1 cellular context compared by ENCODE assay signal in the genomic region with DNA sequence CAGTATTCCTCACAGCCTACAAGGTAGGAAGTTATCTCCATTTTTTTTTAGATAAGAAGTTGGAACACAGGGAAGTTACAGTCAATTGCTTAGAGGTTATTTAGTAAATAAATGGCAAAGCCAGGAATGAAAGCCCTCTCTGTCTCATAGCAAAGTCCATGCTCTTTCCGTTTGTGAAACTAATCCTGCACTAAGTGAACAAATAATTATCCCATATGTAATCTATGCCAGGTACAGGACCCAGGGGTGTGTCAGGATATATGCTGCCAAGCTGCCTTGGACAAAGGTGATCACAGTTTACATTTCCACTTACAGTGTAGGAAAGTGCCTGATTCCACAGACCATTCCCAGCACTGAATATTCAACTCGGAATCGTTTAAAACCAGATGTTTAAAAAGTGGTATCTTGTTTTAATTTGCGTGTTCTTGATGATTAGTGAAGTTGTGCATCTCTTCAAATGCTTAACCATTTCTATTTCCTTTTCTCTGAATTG.
A peak's percentile ranks its signal among the peaks of the same experiment; 100 is the strongest.
TF ChIP-seq lines count a peak whose summit lies in the region.

No MANE protein-coding gene starts in this region.

TF ChIP-seq in HepG2, 621 proteins besides CTCF, POLR2A, EP300 and RAD21 (continued from another document and continues in another):
- TF ChIP-seq, protein P1, sequence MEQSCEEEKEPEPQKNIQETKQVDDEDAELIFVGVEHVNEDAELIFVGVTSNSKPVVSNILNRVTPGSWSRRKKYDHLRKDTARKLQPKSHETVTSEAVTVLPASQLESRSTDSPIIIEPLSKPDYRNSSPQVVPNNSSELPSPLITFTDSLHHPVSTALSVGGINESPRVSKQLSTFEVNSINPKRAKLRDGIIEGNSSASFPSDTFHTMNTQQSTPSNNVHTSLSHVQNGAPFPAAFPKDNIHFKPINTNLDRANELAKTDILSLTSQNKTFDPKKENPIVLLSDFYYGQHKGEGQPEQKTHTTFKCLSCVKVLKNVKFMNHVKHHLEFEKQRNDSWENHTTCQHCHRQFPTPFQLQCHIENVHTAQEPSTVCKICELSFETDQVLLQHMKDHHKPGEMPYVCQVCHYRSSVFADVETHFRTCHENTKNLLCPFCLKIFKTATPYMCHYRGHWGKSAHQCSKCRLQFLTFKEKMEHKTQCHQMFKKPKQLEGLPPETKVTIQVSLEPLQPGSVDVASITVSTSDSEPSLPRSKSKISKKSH (CRISPR knock-in tag; IDR thresholded peaks at IDR 0.05; ENCODE audit: borderline replicate concordance): no peak
- TF ChIP-seq, protein P2, sequence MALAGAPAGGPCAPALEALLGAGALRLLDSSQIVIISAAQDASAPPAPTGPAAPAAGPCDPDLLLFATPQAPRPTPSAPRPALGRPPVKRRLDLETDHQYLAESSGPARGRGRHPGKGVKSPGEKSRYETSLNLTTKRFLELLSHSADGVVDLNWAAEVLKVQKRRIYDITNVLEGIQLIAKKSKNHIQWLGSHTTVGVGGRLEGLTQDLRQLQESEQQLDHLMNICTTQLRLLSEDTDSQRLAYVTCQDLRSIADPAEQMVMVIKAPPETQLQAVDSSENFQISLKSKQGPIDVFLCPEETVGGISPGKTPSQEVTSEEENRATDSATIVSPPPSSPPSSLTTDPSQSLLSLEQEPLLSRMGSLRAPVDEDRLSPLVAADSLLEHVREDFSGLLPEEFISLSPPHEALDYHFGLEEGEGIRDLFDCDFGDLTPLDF (CRISPR knock-in tag; IDR thresholded peaks at IDR 0.05): no peak
- TF ChIP-seq, protein P3, sequence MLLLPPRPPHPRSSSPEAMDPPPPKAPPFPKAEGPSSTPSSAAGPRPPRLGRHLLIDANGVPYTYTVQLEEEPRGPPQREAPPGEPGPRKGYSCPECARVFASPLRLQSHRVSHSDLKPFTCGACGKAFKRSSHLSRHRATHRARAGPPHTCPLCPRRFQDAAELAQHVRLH (CRISPR knock-in tag; IDR thresholded peaks at IDR 0.05; ENCODE audit: borderline replicate concordance, low read depth): no peak
- TF ChIP-seq ZNF777 (CRISPR knock-in tag; IDR thresholded peaks at IDR 0.05) (no peak), SETDB1 (CRISPR knock-in tag; IDR thresholded peaks at IDR 0.05; ENCODE audit: borderline replicate concordance) (no peak), ZNF33A (CRISPR knock-in tag; IDR thresholded peaks at IDR 0.05; ENCODE audit: borderline replicate concordance) (no peak), HMGA1 (CRISPR knock-in tag; conservative IDR thresholded peaks at IDR 0.05) (no peak), ZBTB8A (CRISPR knock-in tag; IDR thresholded peaks at IDR 0.05; ENCODE audit: borderline replicate concordance, low read depth) (no peak), ARID2 (CRISPR knock-in tag; IDR thresholded peaks at IDR 0.05; ENCODE audit: borderline replicate concordance) (no peak), YEATS4 (CRISPR knock-in tag; IDR thresholded peaks at IDR 0.05; ENCODE audit: borderline replicate concordance) (peak; percentile 48; the same call in 1 of the 2 replicates), NCOR1 (IDR thresholded peaks at IDR 0.05; ENCODE audit: borderline replicate concordance, low read length) (peak; percentile 79; the same call in 1 of the 2 replicates), CEBPB (IDR thresholded peaks at IDR 0.05; ENCODE audit: borderline replicate concordance, low read depth, low read length) (peak; percentile 10; the same call in 1 of the 2 replicates), HDAC6 (IDR thresholded peaks at IDR 0.05; ENCODE audit: low read depth, low read length) (no peak), ZNF383 (CRISPR knock-in tag; IDR thresholded peaks at IDR 0.05; ENCODE audit: borderline replicate concordance) (no peak), SMC3 (IDR thresholded peaks at IDR 0.05; ENCODE audit: low read length) (no peak), ZNF672 (CRISPR knock-in tag; IDR thresholded peaks at IDR 0.05) (no peak), NFKB2 (CRISPR knock-in tag; IDR thresholded peaks at IDR 0.05; ENCODE audit: borderline replicate concordance) (no peak), MBD4 (IDR thresholded peaks at IDR 0.05; ENCODE audit: borderline replicate concordance, low read length) (no peak), KDM5B (CRISPR knock-in tag; IDR thresholded peaks at IDR 0.05; ENCODE audit: borderline replicate concordance) (no peak), CEBPG (CRISPR knock-in tag; IDR thresholded peaks at IDR 0.05) (peak; percentile 84), CENPT (CRISPR knock-in tag; IDR thresholded peaks at IDR 0.05; ENCODE audit: low read depth) (no peak), ZNF432 (CRISPR knock-in tag; IDR thresholded peaks at IDR 0.05; ENCODE audit: borderline replicate concordance) (no peak), HNRNPUL1 (IDR thresholded peaks at IDR 0.05; ENCODE audit: low read depth, low read length) (no peak), ZNF766 (CRISPR knock-in tag; IDR thresholded peaks at IDR 0.05; ENCODE audit: borderline replicate concordance) (no peak), PITX1 (CRISPR knock-in tag; IDR thresholded peaks at IDR 0.05) (peak; percentile 98), ZNF367 (CRISPR knock-in tag; IDR thresholded peaks at IDR 0.05; ENCODE audit: borderline replicate concordance) (no peak), ETV6 (CRISPR knock-in tag; conservative IDR thresholded peaks at IDR 0.05) (no peak), ZNF773 (CRISPR knock-in tag; IDR thresholded peaks at IDR 0.05; ENCODE audit: borderline replicate concordance) (no peak), ZNF776 (CRISPR knock-in tag; IDR thresholded peaks at IDR 0.05) (no peak)
- TF ChIP-seq, protein P4, sequence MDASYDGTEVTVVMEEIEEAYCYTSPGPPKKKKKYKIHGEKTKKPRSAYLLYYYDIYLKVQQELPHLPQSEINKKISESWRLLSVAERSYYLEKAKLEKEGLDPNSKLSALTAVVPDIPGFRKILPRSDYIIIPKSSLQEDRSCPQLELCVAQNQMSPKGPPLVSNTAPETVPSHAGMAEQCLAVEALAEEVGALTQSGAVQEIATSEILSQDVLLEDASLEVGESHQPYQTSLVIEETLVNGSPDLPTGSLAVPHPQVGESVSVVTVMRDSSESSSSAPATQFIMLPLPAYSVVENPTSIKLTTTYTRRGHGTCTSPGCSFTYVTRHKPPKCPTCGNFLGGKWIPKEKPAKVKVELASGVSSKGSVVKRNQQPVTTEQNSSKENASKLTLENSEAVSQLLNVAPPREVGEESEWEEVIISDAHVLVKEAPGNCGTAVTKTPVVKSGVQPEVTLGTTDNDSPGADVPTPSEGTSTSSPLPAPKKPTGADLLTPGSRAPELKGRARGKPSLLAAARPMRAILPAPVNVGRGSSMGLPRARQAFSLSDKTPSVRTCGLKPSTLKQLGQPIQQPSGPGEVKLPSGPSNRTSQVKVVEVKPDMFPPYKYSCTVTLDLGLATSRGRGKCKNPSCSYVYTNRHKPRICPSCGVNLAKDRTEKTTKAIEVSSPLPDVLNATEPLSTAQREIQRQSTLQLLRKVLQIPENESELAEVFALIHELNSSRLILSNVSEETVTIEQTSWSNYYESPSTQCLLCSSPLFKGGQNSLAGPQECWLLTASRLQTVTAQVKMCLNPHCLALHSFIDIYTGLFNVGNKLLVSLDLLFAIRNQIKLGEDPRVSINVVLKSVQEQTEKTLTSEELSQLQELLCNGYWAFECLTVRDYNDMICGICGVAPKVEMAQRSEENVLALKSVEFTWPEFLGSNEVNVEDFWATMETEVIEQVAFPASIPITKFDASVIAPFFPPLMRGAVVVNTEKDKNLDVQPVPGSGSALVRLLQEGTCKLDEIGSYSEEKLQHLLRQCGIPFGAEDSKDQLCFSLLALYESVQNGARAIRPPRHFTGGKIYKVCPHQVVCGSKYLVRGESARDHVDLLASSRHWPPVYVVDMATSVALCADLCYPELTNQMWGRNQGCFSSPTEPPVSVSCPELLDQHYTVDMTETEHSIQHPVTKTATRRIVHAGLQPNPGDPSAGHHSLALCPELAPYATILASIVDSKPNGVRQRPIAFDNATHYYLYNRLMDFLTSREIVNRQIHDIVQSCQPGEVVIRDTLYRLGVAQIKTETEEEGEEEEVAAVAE (CRISPR knock-in tag; IDR thresholded peaks at IDR 0.05; ENCODE audit: borderline replicate concordance): no peak
- TF ChIP-seq, protein P5, sequence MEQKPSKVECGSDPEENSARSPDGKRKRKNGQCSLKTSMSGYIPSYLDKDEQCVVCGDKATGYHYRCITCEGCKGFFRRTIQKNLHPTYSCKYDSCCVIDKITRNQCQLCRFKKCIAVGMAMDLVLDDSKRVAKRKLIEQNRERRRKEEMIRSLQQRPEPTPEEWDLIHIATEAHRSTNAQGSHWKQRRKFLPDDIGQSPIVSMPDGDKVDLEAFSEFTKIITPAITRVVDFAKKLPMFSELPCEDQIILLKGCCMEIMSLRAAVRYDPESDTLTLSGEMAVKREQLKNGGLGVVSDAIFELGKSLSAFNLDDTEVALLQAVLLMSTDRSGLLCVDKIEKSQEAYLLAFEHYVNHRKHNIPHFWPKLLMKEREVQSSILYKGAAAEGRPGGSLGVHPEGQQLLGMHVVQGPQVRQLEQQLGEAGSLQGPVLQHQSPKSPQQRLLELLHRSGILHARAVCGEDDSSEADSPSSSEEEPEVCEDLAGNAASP (CRISPR knock-in tag; IDR thresholded peaks at IDR 0.05; ENCODE audit: borderline replicate concordance): peak; percentile 54; the same call in 1 of the 2 replicates
- TF ChIP-seq, protein P6, sequence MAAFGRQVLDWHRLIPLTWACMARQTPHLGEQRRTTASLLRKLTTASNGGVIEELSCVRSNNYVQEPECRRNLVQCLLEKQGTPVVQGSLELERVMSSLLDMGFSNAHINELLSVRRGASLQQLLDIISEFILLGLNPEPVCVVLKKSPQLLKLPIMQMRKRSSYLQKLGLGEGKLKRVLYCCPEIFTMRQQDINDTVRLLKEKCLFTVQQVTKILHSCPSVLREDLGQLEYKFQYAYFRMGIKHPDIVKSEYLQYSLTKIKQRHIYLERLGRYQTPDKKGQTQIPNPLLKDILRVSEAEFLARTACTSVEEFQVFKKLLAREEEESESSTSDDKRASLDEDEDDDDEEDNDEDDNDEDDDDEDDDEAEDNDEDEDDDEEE (CRISPR knock-in tag; IDR thresholded peaks at IDR 0.05): no peak
- TF ChIP-seq, protein P7, sequence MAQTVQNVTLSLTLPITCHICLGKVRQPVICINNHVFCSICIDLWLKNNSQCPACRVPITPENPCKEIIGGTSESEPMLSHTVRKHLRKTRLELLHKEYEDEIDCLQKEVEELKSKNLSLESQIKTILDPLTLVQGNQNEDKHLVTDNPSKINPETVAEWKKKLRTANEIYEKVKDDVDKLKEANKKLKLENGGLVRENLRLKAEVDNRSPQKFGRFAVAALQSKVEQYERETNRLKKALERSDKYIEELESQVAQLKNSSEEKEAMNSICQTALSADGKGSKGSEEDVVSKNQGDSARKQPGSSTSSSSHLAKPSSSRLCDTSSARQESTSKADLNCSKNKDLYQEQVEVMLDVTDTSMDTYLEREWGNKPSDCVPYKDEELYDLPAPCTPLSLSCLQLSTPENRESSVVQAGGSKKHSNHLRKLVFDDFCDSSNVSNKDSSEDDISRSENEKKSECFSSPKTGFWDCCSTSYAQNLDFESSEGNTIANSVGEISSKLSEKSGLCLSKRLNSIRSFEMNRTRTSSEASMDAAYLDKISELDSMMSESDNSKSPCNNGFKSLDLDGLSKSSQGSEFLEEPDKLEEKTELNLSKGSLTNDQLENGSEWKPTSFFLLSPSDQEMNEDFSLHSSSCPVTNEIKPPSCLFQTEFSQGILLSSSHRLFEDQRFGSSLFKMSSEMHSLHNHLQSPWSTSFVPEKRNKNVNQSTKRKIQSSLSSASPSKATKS (CRISPR knock-in tag; IDR thresholded peaks at IDR 0.05): no peak
- TF ChIP-seq, protein P8, sequence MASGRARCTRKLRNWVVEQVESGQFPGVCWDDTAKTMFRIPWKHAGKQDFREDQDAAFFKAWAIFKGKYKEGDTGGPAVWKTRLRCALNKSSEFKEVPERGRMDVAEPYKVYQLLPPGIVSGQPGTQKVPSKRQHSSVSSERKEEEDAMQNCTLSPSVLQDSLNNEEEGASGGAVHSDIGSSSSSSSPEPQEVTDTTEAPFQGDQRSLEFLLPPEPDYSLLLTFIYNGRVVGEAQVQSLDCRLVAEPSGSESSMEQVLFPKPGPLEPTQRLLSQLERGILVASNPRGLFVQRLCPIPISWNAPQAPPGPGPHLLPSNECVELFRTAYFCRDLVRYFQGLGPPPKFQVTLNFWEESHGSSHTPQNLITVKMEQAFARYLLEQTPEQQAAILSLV (CRISPR knock-in tag; IDR thresholded peaks at IDR 0.05; ENCODE audit: borderline replicate concordance): no peak
- TF ChIP-seq, protein P9, sequence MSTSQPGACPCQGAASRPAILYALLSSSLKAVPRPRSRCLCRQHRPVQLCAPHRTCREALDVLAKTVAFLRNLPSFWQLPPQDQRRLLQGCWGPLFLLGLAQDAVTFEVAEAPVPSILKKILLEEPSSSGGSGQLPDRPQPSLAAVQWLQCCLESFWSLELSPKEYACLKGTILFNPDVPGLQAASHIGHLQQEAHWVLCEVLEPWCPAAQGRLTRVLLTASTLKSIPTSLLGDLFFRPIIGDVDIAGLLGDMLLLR (CRISPR knock-in tag; IDR thresholded peaks at IDR 0.05): no peak
- TF ChIP-seq, protein P10, sequence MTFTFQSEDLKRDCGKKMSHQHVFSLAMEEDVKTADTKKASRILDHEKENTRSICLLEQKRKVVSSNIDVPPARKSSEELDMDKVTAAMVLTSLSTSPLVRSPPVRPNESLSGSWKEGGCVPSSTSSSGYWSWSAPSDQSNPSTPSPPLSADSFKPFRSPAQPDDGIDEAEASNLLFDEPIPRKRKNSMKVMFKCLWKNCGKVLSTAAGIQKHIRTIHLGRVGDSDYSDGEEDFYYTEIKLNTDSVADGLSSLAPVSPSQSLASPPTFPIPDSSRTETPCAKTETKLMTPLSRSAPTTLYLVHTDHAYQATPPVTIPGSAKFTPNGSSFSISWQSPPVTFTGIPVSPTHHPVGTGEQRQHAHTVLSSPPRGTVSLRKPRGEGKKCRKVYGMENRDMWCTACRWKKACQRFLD (CRISPR knock-in tag; IDR thresholded peaks at IDR 0.05; ENCODE audit: borderline replicate concordance): no peak
- TF ChIP-seq, protein P11, sequence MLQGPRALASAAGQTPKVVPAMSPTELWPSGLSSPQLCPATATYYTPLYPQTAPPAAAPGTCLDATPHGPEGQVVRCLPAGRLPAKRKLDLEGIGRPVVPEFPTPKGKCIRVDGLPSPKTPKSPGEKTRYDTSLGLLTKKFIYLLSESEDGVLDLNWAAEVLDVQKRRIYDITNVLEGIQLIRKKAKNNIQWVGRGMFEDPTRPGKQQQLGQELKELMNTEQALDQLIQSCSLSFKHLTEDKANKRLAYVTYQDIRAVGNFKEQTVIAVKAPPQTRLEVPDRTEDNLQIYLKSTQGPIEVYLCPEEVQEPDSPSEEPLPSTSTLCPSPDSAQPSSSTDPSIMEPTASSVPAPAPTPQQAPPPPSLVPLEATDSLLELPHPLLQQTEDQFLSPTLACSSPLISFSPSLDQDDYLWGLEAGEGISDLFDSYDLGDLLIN (CRISPR knock-in tag; IDR thresholded peaks at IDR 0.05; ENCODE audit: borderline replicate concordance): no peak
- TF ChIP-seq, protein P12, sequence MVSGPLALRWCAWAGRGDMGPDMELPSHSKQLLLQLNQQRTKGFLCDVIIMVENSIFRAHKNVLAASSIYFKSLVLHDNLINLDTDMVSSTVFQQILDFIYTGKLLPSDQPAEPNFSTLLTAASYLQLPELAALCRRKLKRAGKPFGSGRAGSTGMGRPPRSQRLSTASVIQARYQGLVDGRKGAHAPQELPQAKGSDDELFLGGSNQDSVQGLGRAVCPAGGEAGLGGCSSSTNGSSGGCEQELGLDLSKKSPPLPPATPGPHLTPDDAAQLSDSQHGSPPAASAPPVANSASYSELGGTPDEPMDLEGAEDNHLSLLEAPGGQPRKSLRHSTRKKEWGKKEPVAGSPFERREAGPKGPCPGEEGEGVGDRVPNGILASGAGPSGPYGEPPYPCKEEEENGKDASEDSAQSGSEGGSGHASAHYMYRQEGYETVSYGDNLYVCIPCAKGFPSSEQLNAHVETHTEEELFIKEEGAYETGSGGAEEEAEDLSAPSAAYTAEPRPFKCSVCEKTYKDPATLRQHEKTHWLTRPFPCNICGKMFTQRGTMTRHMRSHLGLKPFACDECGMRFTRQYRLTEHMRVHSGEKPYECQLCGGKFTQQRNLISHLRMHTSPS (CRISPR knock-in tag; IDR thresholded peaks at IDR 0.05; ENCODE audit: low read depth): peak; percentile 94
